8 cellular contexts compared by ENCODE assay signal in genomic region chr12:124919646-124920352, GRCh38. TPM values are rescaled to one million over a fixed set of nuclear protein-coding genes. Genes with fewer than 3 reads are reported as not detected.
DNase-seq lines count a peak whose midpoint lies in the region; ATAC-seq and TF ChIP-seq lines count a peak whose summit lies in the region.

No MANE protein-coding gene starts in this region.

- peaks cover 55% of the 10 kb centered on the region for H3K4me1 ChIP-seq in foreskin keratinocyte
- peaks cover 50% of the 10 kb centered on the region for H3K4me1 ChIP-seq in skeletal muscle satellite cell (ENCODE audit: control insufficient read depth, insufficient read depth, low read length)

- H3K27ac ChIP-seq in foreskin keratinocyte = peak overlapping the region; percentile 100

- no peak for TF ChIP-seq CTCF in foreskin keratinocyte (conservative IDR thresholded peaks at IDR 0.05)

- H3K27me3 ChIP-seq in foreskin keratinocyte = no peaks in the 10 kb centered on the region
- no peaks in the 10 kb centered on the region for H3K27me3 ChIP-seq in skeletal muscle satellite cell (ENCODE audit: control insufficient read depth, insufficient read depth, low read length)

- ATAC-seq in foreskin keratinocyte (no peak), HG02642 (IDR thresholded peaks at IDR 0.05; ENCODE audit: poor library complexity, unreplicated experiment) (no peak)

- DNase-seq in HEK293T (ENCODE audit: extremely low spot score) (no peak), foreskin keratinocyte (peak; percentile 73 to 84), NCI-H526 treated with DMSO at 0.1 percent for 48 hours (lab: John Stamatoyannopoulos, UW) (no peak), Kasumi-1 (lab: John Stamatoyannopoulos, UW) (no peak), C1 segment of cervical spinal cord (lab: John Stamatoyannopoulos, UW) (no peak)
- peak; percentile 50 to 54 for DNase-seq in activated CD4-positive, alpha-beta T cell treated with anti-CD3 and anti-CD28 coated beads, Interleukin-2, amount 50 U/mL, for 4 hours

- POLR2A ChIA-PET in HEK293T (lab: Yijun Ruan, JAX) = interaction anchor here (1.6 to 5.6 kb wide), 3 partner anchors 9 to 19 kb away, joined by 3 to 59 read pairs (median 7); no protein-coding TSS in a partner anchor

- CTCF ChIA-PET in HEK293T (lab: Yijun Ruan, JAX) = interaction anchor here (1.2 to 1.7 kb wide), 2 partner anchors 13 to 21 kb away, joined by 6 to 9 read pairs; no protein-coding TSS in a partner anchor

- H3K4me2 ChIP-seq in skeletal muscle satellite cell (ENCODE audit: low read length) = peak overlapping the region; percentile 80

- H3K36me3 ChIP-seq in skeletal muscle satellite cell (ENCODE audit: insufficient read depth, low read length) = no peaks in the 10 kb centered on the region

- no peak overlapping the region for H3K4me3 ChIP-seq in skeletal muscle satellite cell (ENCODE audit: low read length)

- H3K9ac ChIP-seq in skeletal muscle satellite cell (ENCODE audit: low read depth, low read length) = no peak overlapping the region

- no peaks in the 10 kb centered on the region for H3K9me3 ChIP-seq in skeletal muscle satellite cell (replicated peaks; ENCODE audit: low read length)

TF ChIP-seq in HEK293T, 16 proteins besides CTCF, POLR2A, EP300 and RAD21:
- TF ChIP-seq, protein P1, sequence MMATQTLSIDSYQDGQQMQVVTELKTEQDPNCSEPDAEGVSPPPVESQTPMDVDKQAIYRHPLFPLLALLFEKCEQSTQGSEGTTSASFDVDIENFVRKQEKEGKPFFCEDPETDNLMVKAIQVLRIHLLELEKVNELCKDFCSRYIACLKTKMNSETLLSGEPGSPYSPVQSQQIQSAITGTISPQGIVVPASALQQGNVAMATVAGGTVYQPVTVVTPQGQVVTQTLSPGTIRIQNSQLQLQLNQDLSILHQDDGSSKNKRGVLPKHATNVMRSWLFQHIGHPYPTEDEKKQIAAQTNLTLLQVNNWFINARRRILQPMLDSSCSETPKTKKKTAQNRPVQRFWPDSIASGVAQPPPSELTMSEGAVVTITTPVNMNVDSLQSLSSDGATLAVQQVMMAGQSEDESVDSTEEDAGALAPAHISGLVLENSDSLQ (IDR thresholded peaks at IDR 0.05) = 0 out of 2 replicates have a peak, but pooled peaks have one; percentile 14
- TF ChIP-seq CTBP1 (IDR thresholded peaks at IDR 0.05; ENCODE audit: borderline replicate concordance) = no peak

RNA-seq across cellular contexts. Expression of gene UBC, which starts 5.3 kb away (rescaled TPM):
- total RNA-seq in foreskin keratinocyte = 1,251 and 1,486 TPM in 2 replicates
- 1,048 and 1,182 TPM in 2 replicates for polyA plus RNA-seq in foreskin keratinocyte
- total RNA-seq in skeletal muscle satellite cell (2012; rRNA removed) = 1,475 and 1,652 TPM in 2 replicates

RNA-seq across cellular contexts. Expression of gene SCARB1, which starts 56.1 kb away (rescaled TPM):
- 48.4 and 52.1 TPM in 2 replicates for total RNA-seq in foreskin keratinocyte
- 69.5 and 69.7 TPM in 2 replicates for polyA plus RNA-seq in foreskin keratinocyte
- 18.8 and 28.9 TPM in 2 replicates for total RNA-seq in skeletal muscle satellite cell (2012; rRNA removed)

Comparison
In these comparisons a context has a peak if more than half of its experiments do, and no peak if none do; other contexts are left out.
1. DNase-seq: peak in activated CD4-positive, alpha-beta T cell treated with anti-CD3 and anti-CD28 coated beads, Interleukin-2, amount 50 U/mL, for 4 hours (2 of 2) and foreskin keratinocyte (2 of 2); none in HEK293T (single experiment), NCI-H526 treated with DMSO at 0.1 percent for 48 hours (single experiment), Kasumi-1 (0 of 2) and C1 segment of cervical spinal cord (0 of 14).